1 cellular context compared by ENCODE assay signal in the genomic region with DNA sequence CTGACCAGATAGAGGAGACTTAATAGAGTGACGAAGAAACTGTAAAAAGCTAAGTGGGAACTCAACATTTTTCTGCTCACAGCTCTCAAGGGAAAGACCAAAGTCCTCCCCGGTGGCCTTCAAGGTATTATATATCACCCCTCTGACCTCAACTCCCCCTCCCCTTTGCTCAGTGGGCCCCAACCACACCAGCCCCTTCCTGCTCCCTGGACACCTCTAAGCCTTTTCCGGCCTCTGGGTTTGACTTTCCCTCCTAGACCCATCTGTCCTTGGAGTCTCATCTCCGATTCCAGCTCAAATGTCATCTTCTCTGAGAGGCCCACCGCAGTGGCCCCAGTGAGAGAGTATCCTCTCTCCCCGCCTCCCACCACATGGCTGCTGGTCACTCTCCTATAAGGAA.
TF ChIP-seq lines count a peak whose summit lies in the region.

No MANE protein-coding gene starts in this region.

TF ChIP-seq in GM23338, 12 proteins besides CTCF, POLR2A, EP300 and RAD21:
- TF ChIP-seq POLR2AphosphoS5 (IDR thresholded peaks at IDR 0.05; ENCODE audit: low read depth) (no peak), STAT1 (IDR thresholded peaks at IDR 0.05; ENCODE audit: unreplicated experiment) (no peak), EZH2phosphoT487 (IDR thresholded peaks at IDR 0.05; ENCODE audit: unreplicated experiment) (no peak)
